In genomic region chr11:15826826-15827225, GRCh38 we compare ENCODE assay signal across 8 cellular contexts.
DNase-seq lines count a peak whose midpoint lies in the region; ATAC-seq, FAIRE-seq and TF ChIP-seq lines count a peak whose summit lies in the region.

No MANE protein-coding gene starts in this region.

- no peaks in the 10 kb centered on the region for H4K20me1 ChIP-seq in astrocyte (ENCODE audit: insufficient read depth, low read length)

- H3K27ac Mint-ChIP-seq in astrocyte (ENCODE audit: unreplicated experiment) = no peak overlapping the region

- no peak overlapping the region for H3K4me3 Mint-ChIP-seq in astrocyte (ENCODE audit: unreplicated experiment)

- TF ChIP-seq CTCF in LNCAP (IDR thresholded peaks at IDR 0.05) (peak; percentile 75), astrocyte (IDR thresholded peaks at IDR 0.05; ENCODE audit: insufficient read depth, low read depth, low read length) (peak; percentile 42), tibial artery (IDR thresholded peaks at IDR 0.05) (peak in 1 of 2 experiments; percentile 16)

- H3K79me2 ChIP-seq in astrocyte (ENCODE audit: insufficient read depth, low read length) = no peaks in the 10 kb centered on the region

- intact Hi-C loops in tibial artery (cut with DNase I; ENCODE audit: low total_unique reads) = no loop called here

- H3K27me3 ChIP-seq in astrocyte (ENCODE audit: insufficient read depth, low read length) = no peaks in the 10 kb centered on the region
- no peaks in the 10 kb centered on the region for H3K27me3 ChIP-seq in tibial artery

- H3K27ac ChIP-seq in astrocyte (ENCODE audit: low read depth, low read length) (no peak overlapping the region), tibial artery (no peak overlapping the region)

- H3K4me3 ChIP-seq in astrocyte (ENCODE audit: insufficient read depth, low read depth, low read length) (no peak overlapping the region), tibial artery (no peak overlapping the region)

- peaks cover 29% of the 10 kb centered on the region for H3K4me1 ChIP-seq in astrocyte (ENCODE audit: insufficient read depth, low read length)
- peaks cover 0 to 9% (median 0%) of the 10 kb centered on the region in 4 donors for H3K4me1 ChIP-seq in tibial artery

- H2AFZ ChIP-seq in astrocyte (ENCODE audit: low read depth, low read length) = no peak overlapping the region

- no peaks in the 10 kb centered on the region for H3K9me3 ChIP-seq in astrocyte (ENCODE audit: insufficient read depth, low read depth, low read length)
- H3K9me3 ChIP-seq in tibial artery = no peaks in the 10 kb centered on the region

- H3K9ac ChIP-seq in astrocyte (ENCODE audit: low read length) = no peak overlapping the region

- peaks cover 2% of the 10 kb centered on the region for H3K9me3 Mint-ChIP-seq in astrocyte (ENCODE audit: unreplicated experiment)

- no peak overlapping the region for H3K4me2 ChIP-seq in astrocyte (ENCODE audit: low read length)

- no peak for FAIRE-seq in astrocyte (lab: Jason Lieb, UNC)

- no peaks in the 10 kb centered on the region for H3K36me3 Mint-ChIP-seq in astrocyte (ENCODE audit: low read depth, unreplicated experiment)

- peaks cover 17% of the 10 kb centered on the region for H3K4me1 Mint-ChIP-seq in astrocyte (ENCODE audit: low read depth, unreplicated experiment)

- ATAC-seq in GM18868 (IDR thresholded peaks at IDR 0.05; ENCODE audit: unreplicated experiment) (peak; percentile 80), left lobe of liver (peak; percentile 48)

- DNase-seq in COLO829 (ENCODE audit: low spot score) = peak; percentile 68
- DNase-seq in astrocyte (ENCODE audit: low read depth) = no peak
- no peak for DNase-seq in left lobe of liver (ENCODE audit: low spot score)
- no peak for DNase-seq in GM19240 (ENCODE audit: insufficient read length, low spot score)
- no peak for DNase-seq in tibial artery
- no peak for DNase-seq in OCI-M2 (lab: John Stamatoyannopoulos, UW; ENCODE audit: unreplicated experiment)

- no peaks in the 10 kb centered on the region for H3K36me3 ChIP-seq in astrocyte (ENCODE audit: insufficient read depth, low read length)
- H3K36me3 ChIP-seq in tibial artery = no peaks in the 10 kb centered on the region

- H3K27me3 Mint-ChIP-seq in astrocyte (ENCODE audit: low read depth, unreplicated experiment) = no peaks in the 10 kb centered on the region
